ENCODE assay signal across 22 cellular contexts in the genomic region with DNA sequence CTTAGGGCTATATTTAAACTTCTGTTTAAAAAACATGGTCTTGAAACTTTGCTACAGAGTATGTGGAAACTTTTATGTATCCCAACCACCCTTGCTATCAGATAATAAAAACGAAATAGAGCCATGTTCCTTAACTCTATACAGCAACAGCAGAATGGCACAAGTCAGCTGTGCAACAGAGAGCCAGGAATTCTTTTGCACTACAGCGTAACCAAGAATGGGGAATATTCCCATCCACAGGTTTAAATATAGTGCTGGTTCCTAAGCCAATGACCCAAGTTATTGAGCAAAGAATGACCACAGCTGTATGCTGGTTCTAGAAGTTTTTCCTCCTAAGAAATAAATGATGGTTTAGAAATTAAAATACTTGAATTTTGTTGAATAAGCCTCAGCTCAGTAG.
"Had no signal": no experiment of that assay in that cellular context is flagged by ENCODE, and none has a peak within 500 bp of the region (broad histone marks: within the 10 kb centered on the region; RNA-seq: fewer than 3 reads in every experiment).

No MANE protein-coding gene starts in this region.

- DNase-seq: activated B cell treated with CpG ODN at 0.5 μM for 24 hours; activated CD4-positive, alpha-beta T cell treated with anti-CD3 and anti-CD28 coated beads for 4 hours; activated CD4-positive, alpha-beta T cell treated with anti-CD3 and anti-CD28 coated beads, Interleukin-2, amount 50 U/mL, for 48 hours; activated CD8-positive, alpha-beta memory T cell treated with anti-CD3 and anti-CD28 coated beads, Interleukin-2, amount 50 U/mL, for 48 hours; activated effector memory CD4-positive, alpha-beta T cell treated with Interleukin-2 at 50 U/mL for 16 hours; activated naive CD4-positive, alpha-beta T cell treated with anti-CD3 and anti-CD28 coated beads, Interleukin-2, amount 10 ng/mL, durations not matched to agents 7 days and 5 days; activated naive CD8-positive, alpha-beta T cell treated with anti-CD3 and anti-CD28 coated beads, Interleukin-2, amount 50 U/mL, for 24 hours; activated T-cell treated with anti-CD3 and anti-CD28 coated beads, Interleukin-2, amount 50 U/mL, for 48 hours; foreskin keratinocyte; glutamatergic neuron; lower lobe of right lung; mesendoderm; nucleus accumbens; sigmoid colon; stimulated activated CD4-positive, alpha-beta T cell treated with anti-CD3 and anti-CD28 coated beads, Interleukin-12 subunit alpha, Interleukin-12 subunit beta, amount 100 ng/mL, for 4 hours; stimulated activated CD4-positive, alpha-beta T cell treated with anti-CD3 and anti-CD28 coated beads, Interleukin-4, amount 100 ng/mL, for 4 hours; stimulated activated naive CD8-positive, alpha-beta T cell treated with anti-CD3 and anti-CD28 coated beads, Interleukin-15, Interleukin-2, amounts not matched to agents 100 U/mL and 50 U/mL, for 24 hours; substantia nigra; T1000; thyroid gland; upper lobe of right lung had no signal

- H3K27me3 ChIP-seq: foreskin keratinocyte, sigmoid colon, thyroid gland, upper lobe of right lung had no signal

- H3K27ac ChIP-seq: foreskin keratinocyte, lower lobe of right lung, thyroid gland, upper lobe of right lung had no signal

- H3K9me3 Mint-ChIP-seq: activated B cell treated with CpG ODN at 0.5 μM for 24 hours; activated naive CD4-positive, alpha-beta T cell treated with anti-CD3 and anti-CD28 coated beads, Interleukin-2, amount 10 ng/mL, durations not matched to agents 7 days and 5 days; activated naive CD8-positive, alpha-beta T cell treated with anti-CD3 and anti-CD28 coated beads, Interleukin-2, amount 50 U/mL, for 24 hours; T-helper 1 cell treated with Interleukin-12 subunit alpha and Interleukin-12 subunit beta and Interleukin-4 antibody, amounts not matched to agents 30 μg/mL and 1 μg/mL, for 36 hours had no signal

- H3K4me3 Mint-ChIP-seq: activated B cell treated with CpG ODN at 0.5 μM for 24 hours; activated naive CD4-positive, alpha-beta T cell treated with anti-CD3 and anti-CD28 coated beads, Interleukin-2, amount 10 ng/mL, durations not matched to agents 7 days and 5 days; activated naive CD8-positive, alpha-beta T cell treated with anti-CD3 and anti-CD28 coated beads, Interleukin-2, amount 50 U/mL, for 24 hours; T-helper 1 cell treated with Interleukin-12 subunit alpha and Interleukin-12 subunit beta and Interleukin-4 antibody, amounts not matched to agents 30 μg/mL and 1 μg/mL, for 36 hours had no signal

- H3K9me3 ChIP-seq: lower lobe of right lung, sigmoid colon, thyroid gland, upper lobe of right lung had no signal

- H3K27me3 Mint-ChIP-seq: activated B cell treated with CpG ODN at 0.5 μM for 24 hours; activated naive CD4-positive, alpha-beta T cell treated with anti-CD3 and anti-CD28 coated beads, Interleukin-2, amount 10 ng/mL, durations not matched to agents 7 days and 5 days; activated naive CD8-positive, alpha-beta T cell treated with anti-CD3 and anti-CD28 coated beads, Interleukin-2, amount 50 U/mL, for 24 hours had no signal

- ATAC-seq: activated naive CD8-positive, alpha-beta T cell treated with anti-CD3 and anti-CD28 coated beads, Interleukin-2, amount 50 U/mL, for 24 hours; foreskin keratinocyte; lower lobe of right lung; stimulated activated naive CD8-positive, alpha-beta T cell treated with anti-CD3 and anti-CD28 coated beads, Interleukin-15, Interleukin-2, amounts not matched to agents 100 U/mL and 50 U/mL, for 24 hours; upper lobe of right lung had no signal

- H3K4me1 Mint-ChIP-seq: activated B cell treated with CpG ODN at 0.5 μM for 24 hours; activated naive CD4-positive, alpha-beta T cell treated with anti-CD3 and anti-CD28 coated beads, Interleukin-2, amount 10 ng/mL, durations not matched to agents 7 days and 5 days; activated naive CD8-positive, alpha-beta T cell treated with anti-CD3 and anti-CD28 coated beads, Interleukin-2, amount 50 U/mL, for 24 hours had no signal

- H3K4me1 ChIP-seq: foreskin keratinocyte, lower lobe of right lung, thyroid gland, upper lobe of right lung had no signal

- H3K4me3 ChIP-seq: lower lobe of right lung, sigmoid colon, thyroid gland, upper lobe of right lung had no signal

- H3K27ac Mint-ChIP-seq: activated B cell treated with CpG ODN at 0.5 μM for 24 hours; activated naive CD8-positive, alpha-beta T cell treated with anti-CD3 and anti-CD28 coated beads, Interleukin-2, amount 50 U/mL, for 24 hours; T-helper 1 cell treated with Interleukin-12 subunit alpha and Interleukin-12 subunit beta and Interleukin-4 antibody, amounts not matched to agents 30 μg/mL and 1 μg/mL, for 36 hours had no signal
